10 cellular contexts compared by ENCODE assay signal in genomic region chr7:12111461-12112405, GRCh38.
A peak's percentile ranks its signal among the peaks of the same experiment; 100 is the strongest.
DNase-seq lines count a peak whose midpoint lies in the region; ATAC-seq and FAIRE-seq lines count a peak whose summit lies in the region.
"Had no signal": no experiment of that assay in that cellular context is flagged by ENCODE, and none has a peak within 500 bp of the region (broad histone marks: within the 10 kb centered on the region; RNA-seq: fewer than 3 reads in every experiment).

No MANE protein-coding gene starts in this region.

- H3K4me1 Mint-ChIP-seq in activated naive CD4-positive, alpha-beta T cell treated with anti-CD3 and anti-CD28 coated beads, Interleukin-2, amount 10 ng/mL, durations not matched to agents 7 days and 5 days, result peaks cover 11% of the 10 kb centered on the region
- H3K4me1 Mint-ChIP-seq: CD4-positive, CD25-positive, alpha-beta regulatory T cell had no signal

- H3K4me1 ChIP-seq in small intestine (ENCODE audit: control insufficient read depth in 2 of 2, insufficient read depth in 1 of 2, low read depth in 1 of 2, low read length in 1 of 2), result no peaks in the 10 kb centered on the region

- H3K27ac ChIP-seq in small intestine (ENCODE audit: low read depth in 1 of 2, low read length in 1 of 2), result no peak overlapping the region
- H3K27ac ChIP-seq: PC-9 had no signal

- WGBS in small intestine, 3 donors, result 7 to 18% (median 8%) methylated on average over 34 to 46 of the region's 46 CpGs

- H3K36me3 ChIP-seq in small intestine (ENCODE audit: control insufficient read depth in 2 of 2, insufficient read depth in 2 of 2, low read length in 2 of 2), result no peaks in the 10 kb centered on the region

- H3K27me3 ChIP-seq in small intestine (ENCODE audit: control insufficient read depth in 2 of 2, insufficient read depth in 2 of 2, low read length in 2 of 2), result peaks cover 0 to 11% of the 10 kb centered on the region in 2 donors

- ATAC-seq in activated CD4-positive, CD25-positive, alpha-beta regulatory T cell treated with anti-CD3 and anti-CD28 coated beads, Interleukin-2, amount 50 U/mL, for 24 hours, result no peak
- no peak for ATAC-seq in GM21423 (IDR thresholded peaks at IDR 0.05; ENCODE audit: unreplicated experiment)

- H3K4me3 ChIP-seq in small intestine (ENCODE audit: low read depth in 1 of 2, low read length in 2 of 2), result no peak overlapping the region
- H3K4me3 ChIP-seq: PC-9 had no signal

- no peak for FAIRE-seq in small intestine (lab: Jason Lieb, UNC)

- H3K9me3 ChIP-seq in small intestine (ENCODE audit: control insufficient read depth, low read depth), result no peaks in the 10 kb centered on the region

- CTCF ChIA-PET in activated naive CD4-positive, alpha-beta T cell treated with anti-CD3 and anti-CD28 coated beads, Interleukin-2, amount 10 ng/mL, durations not matched to agents 7 days and 5 days (lab: Charles Lee), result interaction anchor here (0.6 to 1.2 kb wide), 2 partner anchors 99 to 121 kb away, joined by 3 read pairs; partner anchors contain the start of gene TMEM106B

- H3K27me3 Mint-ChIP-seq in activated naive CD4-positive, alpha-beta T cell treated with anti-CD3 and anti-CD28 coated beads, Interleukin-2, amount 10 ng/mL, durations not matched to agents 7 days and 5 days, result peaks cover 20% of the 10 kb centered on the region

- H3K27ac Mint-ChIP-seq in activated naive CD4-positive, alpha-beta T cell treated with anti-CD3 and anti-CD28 coated beads, Interleukin-2, amount 10 ng/mL, durations not matched to agents 7 days and 5 days, result no peak overlapping the region
- H3K27ac Mint-ChIP-seq: CD4-positive, CD25-positive, alpha-beta regulatory T cell had no signal

- H3K9me3 Mint-ChIP-seq in activated naive CD4-positive, alpha-beta T cell treated with anti-CD3 and anti-CD28 coated beads, Interleukin-2, amount 10 ng/mL, durations not matched to agents 7 days and 5 days, result no peaks in the 10 kb centered on the region

- peak; percentile 28 for DNase-seq in activated CD4-positive, CD25-positive, alpha-beta regulatory T cell treated with anti-CD3 and anti-CD28 coated beads, Interleukin-2, amount 50 U/mL, for 72 hours
- DNase-seq in activated naive CD4-positive, alpha-beta T cell treated with anti-CD3 and anti-CD28 coated beads, Interleukin-2, amount 10 ng/mL, durations not matched to agents 7 days and 5 days, result peak; percentile 32
- peak; percentile 45 for DNase-seq in iPS DF 19.7 (ENCODE audit: low read depth, low spot score)
- DNase-seq in small intestine, result peak; percentile 39
- no peak for DNase-seq in NCI-H446 treated with DMSO at 0.1 percent for 48 hours (lab: John Stamatoyannopoulos, UW)
- no peak for DNase-seq in LoVo (ENCODE audit: low spot score)
- DNase-seq: CD4-positive, CD25-positive, alpha-beta regulatory T cell had no signal

- no peaks in the 10 kb centered on the region for H3K36me3 Mint-ChIP-seq in activated naive CD4-positive, alpha-beta T cell treated with anti-CD3 and anti-CD28 coated beads, Interleukin-2, amount 10 ng/mL, durations not matched to agents 7 days and 5 days
- H3K36me3 Mint-ChIP-seq: CD4-positive, CD25-positive, alpha-beta regulatory T cell had no signal

- peak overlapping the region; percentile 57 for H3K4me3 Mint-ChIP-seq in activated naive CD4-positive, alpha-beta T cell treated with anti-CD3 and anti-CD28 coated beads, Interleukin-2, amount 10 ng/mL, durations not matched to agents 7 days and 5 days

Comparison
In these comparisons a context has a peak if more than half of its experiments do, and no peak if none do; other contexts are left out.
1. DNase-seq: peak in activated CD4-positive, CD25-positive, alpha-beta regulatory T cell treated with anti-CD3 and anti-CD28 coated beads, Interleukin-2, amount 50 U/mL, for 72 hours (single experiment), activated naive CD4-positive, alpha-beta T cell treated with anti-CD3 and anti-CD28 coated beads, Interleukin-2, amount 10 ng/mL, durations not matched to agents 7 days and 5 days (single experiment), iPS DF 19.7 (single experiment) and small intestine (single experiment); none in NCI-H446 treated with DMSO at 0.1 percent for 48 hours (single experiment) and LoVo (single experiment).